17 cellular contexts compared by ENCODE assay signal in genomic region chr17:1473170-1473569, GRCh38. TPM values are rescaled to one million over a fixed set of nuclear protein-coding genes. Genes with fewer than 3 reads are reported as not detected.
DNase-seq lines count a peak whose midpoint lies in the region; ATAC-seq and TF ChIP-seq lines count a peak whose summit lies in the region.
"Had no signal": no experiment of that assay in that cellular context is flagged by ENCODE, and none has a peak within 500 bp of the region (broad histone marks: within the 10 kb centered on the region; RNA-seq: fewer than 3 reads in every experiment).

No MANE protein-coding gene starts in this region.

- TF ChIP-seq POLR2A in right lobe of liver (IDR thresholded peaks at IDR 0.05), result no peak

- TF ChIP-seq CTCF in GM12874 (IDR thresholded peaks at IDR 0.05; ENCODE audit: insufficient read depth, low read depth, low read length) (peak; percentile 36), WTC11 (IDR thresholded peaks at IDR 0.05) (no peak), right lobe of liver (IDR thresholded peaks at IDR 0.05) (peak in 1 of 4 donors; percentile 14), PC-3 (conservative IDR thresholded peaks at IDR 0.05; ENCODE audit: low read depth, low read length) (no peak)

- no TSS peak for BruUV-seq in PC-3 (replicated peaks; lab: Mats Ljungman, UMichigan)

- CTCF ChIA-PET in WTC11 (lab: Charles Lee), result interaction anchor here (1.2 kb wide), 1 partner anchor 12 kb away, joined by 3 read pairs; no protein-coding TSS in a partner anchor
- CTCF ChIA-PET in PC-3 (lab: Charles Lee), result no interaction called here

- no peaks in the 10 kb centered on the region for H3K79me2 ChIP-seq in PC-3 (ENCODE audit: low read length)

- no peak overlapping the region for H3K9ac ChIP-seq in PC-3 (ENCODE audit: low read length)

- intact Hi-C loops in right lobe of liver (cut with DNase I) (no loop called here), PC-3 (cut with micrococcal nuclease) (no loop called here)

- H3K36me3 ChIP-seq in right lobe of liver (peaks cover 0 to 27% (median 11%) of the 10 kb centered on the region in 4 donors), PC-3 (ENCODE audit: low read depth, low read length) (no peaks in the 10 kb centered on the region; the same call in 1 of the 2 replicates)

- H3K9me2 ChIP-seq in PC-3 (replicated peaks; ENCODE audit: low read length), result no peaks in the 10 kb centered on the region

- peaks cover 0 to 13% (median 5%) of the 10 kb centered on the region in 4 donors for H3K4me1 ChIP-seq in right lobe of liver
- no peaks in the 10 kb centered on the region for H3K4me1 ChIP-seq in PC-3 (ENCODE audit: insufficient read depth, low read length)
- H3K4me1 ChIP-seq: HAP-1, transverse colon had no signal

- no peaks in the 10 kb centered on the region for H3K27me3 ChIP-seq in right lobe of liver
- no peaks in the 10 kb centered on the region for H3K27me3 ChIP-seq in PC-3 (ENCODE audit: low read length)
- H3K27me3 ChIP-seq: left lung, spleen, transverse colon had no signal

- H3K27ac ChIP-seq in right lobe of liver (no peak overlapping the region), PC-3 (ENCODE audit: low read length) (no peak overlapping the region)
- H3K27ac ChIP-seq: 22Rv1, left lung, transverse colon had no signal

- H3K9me3 ChIP-seq in right lobe of liver (no peaks in the 10 kb centered on the region), PC-3 (ENCODE audit: low read length) (no peaks in the 10 kb centered on the region)
- H3K9me3 ChIP-seq: HAP-1, left lung, spleen, transverse colon had no signal

- DNase-seq in DMS 273 (lab: John Stamatoyannopoulos, UW; ENCODE audit: unreplicated experiment), result peak; percentile 31
- DNase-seq in DMS 273 treated with DMSO at 0.1 percent for 48 hours (lab: John Stamatoyannopoulos, UW), result no peak
- peak; percentile 30 for DNase-seq in WTC11 (ENCODE audit: low spot score)
- DNase-seq in right lobe of liver, result no peak
- DNase-seq in PC-3, result no peak
- no peak for DNase-seq in activated CD4-positive, CD25-positive, alpha-beta regulatory T cell treated with anti-CD3 and anti-CD28 coated beads, Interleukin-2, amount 50 U/mL, for 72 hours
- DNase-seq in NCI-H446 treated with DMSO at 0.1 percent for 48 hours (lab: John Stamatoyannopoulos, UW), result no peak
- DNase-seq: left lung, NCI-H2107, spleen, transverse colon had no signal

- no peaks in the 10 kb centered on the region for H4K20me1 ChIP-seq in PC-3 (ENCODE audit: low read length)

- ATAC-seq in WTC11 (peak; percentile 38; the same call in 1 of the 2 replicates), right lobe of liver (peak in 3 of 4 donors; percentile 5 to 29 (median 14)), PC-3 (no peak)
- ATAC-seq: left lung, Panc1 had no signal

- H3K4me3 Mint-ChIP-seq in WTC11, result no peak overlapping the region
- H3K4me3 Mint-ChIP-seq: neural crest cell; T-helper 1 cell treated with Interleukin-12 subunit alpha and Interleukin-12 subunit beta and Interleukin-4 antibody, amounts not matched to agents 30 μg/mL and 1 μg/mL, for 36 hours had no signal

- no peak overlapping the region for H3K27ac Mint-ChIP-seq in WTC11
- H3K27ac Mint-ChIP-seq: T-helper 1 cell treated with Interleukin-12 subunit alpha and Interleukin-12 subunit beta and Interleukin-4 antibody, amounts not matched to agents 30 μg/mL and 1 μg/mL, for 36 hours had no signal

- no peak overlapping the region for H3K4me2 ChIP-seq in PC-3 (ENCODE audit: low read length)

- POLR2A ChIA-PET in WTC11 (lab: Charles Lee), result no interaction called here
- POLR2A ChIA-PET in PC-3 (lab: Charles Lee; ENCODE audit: unreplicated experiment), result no interaction called here

- 60% methylated on average over 1 of the region's 11 CpGs for WGBS in right lobe of liver (ENCODE audit: insufficient coverage, low coverage, low lambda C conversion rate, missing lambda C conversion rate)

- no peak overlapping the region for H2AFZ ChIP-seq in PC-3 (ENCODE audit: low read length)

- peaks cover 6% of the 10 kb centered on the region for H3K4me1 Mint-ChIP-seq in WTC11

- no peaks in the 10 kb centered on the region for H3K27me3 Mint-ChIP-seq in WTC11 (ENCODE audit: low read depth)

- no peaks in the 10 kb centered on the region for H3K9me3 Mint-ChIP-seq in WTC11
- H3K9me3 Mint-ChIP-seq: neural crest cell; T-helper 1 cell treated with Interleukin-12 subunit alpha and Interleukin-12 subunit beta and Interleukin-4 antibody, amounts not matched to agents 30 μg/mL and 1 μg/mL, for 36 hours had no signal

- peaks cover 27% of the 10 kb centered on the region for H3K36me3 Mint-ChIP-seq in WTC11

- no peaks in the 10 kb centered on the region for H3F3A ChIP-seq in PC-3 (ENCODE audit: low read length, unreplicated experiment)

- H3K4me3 ChIP-seq in right lobe of liver, result no peak overlapping the region
- H3K4me3 ChIP-seq in PC-3 (ENCODE audit: low read length), result no peak overlapping the region
- H3K4me3 ChIP-seq: HAP-1, left lung, spleen, transverse colon had no signal

TF ChIP-seq in WTC11, 78 proteins besides CTCF, POLR2A, EP300 and RAD21:
- TF ChIP-seq FOXK1 (CRISPR knock-in tag; IDR thresholded peaks at IDR 0.05) (no peak), AR (CRISPR knock-in tag; IDR thresholded peaks at IDR 0.05) (no peak), ZNF232 (CRISPR knock-in tag; IDR thresholded peaks at IDR 0.05) (no peak), OVOL2 (CRISPR knock-in tag; IDR thresholded peaks at IDR 0.05; ENCODE audit: borderline replicate concordance) (no peak), ZBTB43 (CRISPR knock-in tag; IDR thresholded peaks at IDR 0.05) (no peak)

RNA-seq across cellular contexts. Expression of gene CRK, which starts 17.1 kb away (rescaled TPM):
- total RNA-seq in WTC11 (2021) (43.6 to 45.2 TPM (median 43.7 TPM) in 3 replicates), right lobe of liver (10 to 100 TPM; 33.9 to 58.6 (median 47.6) TPM), PC-3 (2014; rRNA removed) (41.8 and 49.4 TPM in 2 replicates)

RNA-seq across cellular contexts. Expression of gene MYO1C, which starts 19.3 kb away (rescaled TPM):
- 73.6 to 83.2 TPM (median 80.3 TPM) in 3 replicates for total RNA-seq in WTC11 (2021)
- total RNA-seq in right lobe of liver, result 10 to 100 TPM; 56.6 to 94.7 (median 68.3) TPM
- total RNA-seq in PC-3 (2014; rRNA removed), result 76.4 and 90.7 TPM in 2 replicates

RNA-seq across cellular contexts. Expression of gene INPP5K, which starts 43.2 kb away (rescaled TPM):
- total RNA-seq in WTC11 (2021), result 17.1 to 26.8 TPM (median 18.5 TPM) in 3 replicates
- 10 to 100 TPM; 12.7 to 22.6 (median 18.2) TPM for total RNA-seq in right lobe of liver
- 46.4 and 52.6 TPM in 2 replicates for total RNA-seq in PC-3 (2014; rRNA removed)

Comparison
In these comparisons a context has a peak if more than half of its experiments do, and no peak if none do; other contexts are left out.
1. DNase-seq: peak in DMS 273 (single experiment) and WTC11 (single experiment); none in DMS 273 treated with DMSO at 0.1 percent for 48 hours (single experiment), right lobe of liver (0 of 3), PC-3 (single experiment), activated CD4-positive, CD25-positive, alpha-beta regulatory T cell treated with anti-CD3 and anti-CD28 coated beads, Interleukin-2, amount 50 U/mL, for 72 hours (single experiment) and NCI-H446 treated with DMSO at 0.1 percent for 48 hours (single experiment).